1 cellular context compared by ENCODE assay signal in the genomic region with DNA sequence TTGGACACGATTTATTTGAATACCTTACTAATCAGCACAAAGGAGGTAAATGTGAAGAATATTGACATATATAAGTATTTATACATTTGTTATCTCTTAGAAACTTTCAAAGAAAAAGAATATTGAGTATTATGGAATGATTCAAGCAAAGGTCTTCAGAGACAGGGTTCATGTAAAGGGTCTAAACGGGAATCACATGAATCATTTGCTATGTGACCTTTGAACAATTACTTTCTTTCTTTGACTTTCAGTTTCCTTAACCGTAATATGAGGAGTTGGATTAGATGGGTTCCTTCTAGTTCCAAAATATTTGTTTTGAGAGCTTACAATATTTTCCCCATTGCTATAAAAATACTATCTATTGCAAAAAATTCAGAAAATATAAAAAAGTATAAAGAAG.
A peak's percentile ranks its signal among the peaks of the same experiment; 100 is the strongest.
TF ChIP-seq lines count a peak whose summit lies in the region.

No MANE protein-coding gene starts in this region.

TF ChIP-seq in HepG2, 621 proteins besides CTCF, POLR2A, EP300 and RAD21 (continued from another document):
- TF ChIP-seq, protein P1, sequence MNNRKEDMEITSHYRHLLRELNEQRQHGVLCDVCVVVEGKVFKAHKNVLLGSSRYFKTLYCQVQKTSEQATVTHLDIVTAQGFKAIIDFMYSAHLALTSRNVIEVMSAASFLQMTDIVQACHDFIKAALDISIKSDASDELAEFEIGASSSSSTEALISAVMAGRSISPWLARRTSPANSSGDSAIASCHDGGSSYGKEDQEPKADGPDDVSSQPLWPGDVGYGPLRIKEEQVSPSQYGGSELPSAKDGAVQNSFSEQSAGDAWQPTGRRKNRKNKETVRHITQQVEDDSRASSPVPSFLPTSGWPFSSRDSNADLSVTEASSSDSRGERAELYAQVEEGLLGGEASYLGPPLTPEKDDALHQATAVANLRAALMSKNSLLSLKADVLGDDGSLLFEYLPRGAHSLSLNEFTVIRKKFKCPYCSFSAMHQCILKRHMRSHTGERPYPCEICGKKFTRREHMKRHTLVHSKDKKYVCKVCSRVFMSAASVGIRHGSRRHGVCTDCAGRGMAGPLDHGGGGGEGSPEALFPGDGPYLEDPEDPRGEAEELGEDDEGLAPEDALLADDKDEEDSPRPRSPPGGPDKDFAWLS (CRISPR knock-in tag; IDR thresholded peaks at IDR 0.05; ENCODE audit: borderline replicate concordance), result no peak
- TF ChIP-seq PPARG (CRISPR knock-in tag; conservative IDR thresholded peaks at IDR 0.05) (0 out of 2 replicates have a peak, but pooled peaks have one; percentile 17), THAP11 (CRISPR knock-in tag; IDR thresholded peaks at IDR 0.05) (no peak), MAZ (IDR thresholded peaks at IDR 0.05; ENCODE audit: borderline replicate concordance, low read depth, low read length) (no peak), MAZ (CRISPR knock-in tag; IDR thresholded peaks at IDR 0.05; ENCODE audit: low read depth) (no peak), HOMEZ (CRISPR knock-in tag; IDR thresholded peaks at IDR 0.05; ENCODE audit: low read depth) (peak; percentile 83; the same call in 1 of the 2 replicates), HNF4A (CRISPR knock-in tag; IDR thresholded peaks at IDR 0.05) (peak; percentile 30; the same call in 1 of the 2 replicates), ZNF674 (CRISPR knock-in tag; IDR thresholded peaks at IDR 0.05; ENCODE audit: low read depth) (no peak), TGIF2 (CRISPR knock-in tag; IDR thresholded peaks at IDR 0.05) (no peak), SATB2 (CRISPR knock-in tag; IDR thresholded peaks at IDR 0.05) (no peak), RARA (CRISPR knock-in tag; IDR thresholded peaks at IDR 0.05) (0 out of 2 replicates have a peak, but pooled peaks have one; percentile 18)
- TF ChIP-seq, protein P2, sequence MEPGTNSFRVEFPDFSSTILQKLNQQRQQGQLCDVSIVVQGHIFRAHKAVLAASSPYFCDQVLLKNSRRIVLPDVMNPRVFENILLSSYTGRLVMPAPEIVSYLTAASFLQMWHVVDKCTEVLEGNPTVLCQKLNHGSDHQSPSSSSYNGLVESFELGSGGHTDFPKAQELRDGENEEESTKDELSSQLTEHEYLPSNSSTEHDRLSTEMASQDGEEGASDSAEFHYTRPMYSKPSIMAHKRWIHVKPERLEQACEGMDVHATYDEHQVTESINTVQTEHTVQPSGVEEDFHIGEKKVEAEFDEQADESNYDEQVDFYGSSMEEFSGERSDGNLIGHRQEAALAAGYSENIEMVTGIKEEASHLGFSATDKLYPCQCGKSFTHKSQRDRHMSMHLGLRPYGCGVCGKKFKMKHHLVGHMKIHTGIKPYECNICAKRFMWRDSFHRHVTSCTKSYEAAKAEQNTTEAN (CRISPR knock-in tag; conservative IDR thresholded peaks at IDR 0.05), result no peak
- TF ChIP-seq, protein P3, sequence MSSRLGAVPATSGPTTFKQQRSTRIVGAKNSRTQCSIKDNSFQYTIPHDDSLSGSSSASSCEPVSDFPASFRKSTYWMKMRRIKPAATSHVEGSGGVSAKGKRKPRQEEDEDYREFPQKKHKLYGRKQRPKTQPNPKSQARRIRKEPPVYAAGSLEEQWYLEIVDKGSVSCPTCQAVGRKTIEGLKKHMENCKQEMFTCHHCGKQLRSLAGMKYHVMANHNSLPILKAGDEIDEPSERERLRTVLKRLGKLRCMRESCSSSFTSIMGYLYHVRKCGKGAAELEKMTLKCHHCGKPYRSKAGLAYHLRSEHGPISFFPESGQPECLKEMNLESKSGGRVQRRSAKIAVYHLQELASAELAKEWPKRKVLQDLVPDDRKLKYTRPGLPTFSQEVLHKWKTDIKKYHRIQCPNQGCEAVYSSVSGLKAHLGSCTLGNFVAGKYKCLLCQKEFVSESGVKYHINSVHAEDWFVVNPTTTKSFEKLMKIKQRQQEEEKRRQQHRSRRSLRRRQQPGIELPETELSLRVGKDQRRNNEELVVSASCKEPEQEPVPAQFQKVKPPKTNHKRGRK (CRISPR knock-in tag; IDR thresholded peaks at IDR 0.05), result no peak
- TF ChIP-seq, protein P4, sequence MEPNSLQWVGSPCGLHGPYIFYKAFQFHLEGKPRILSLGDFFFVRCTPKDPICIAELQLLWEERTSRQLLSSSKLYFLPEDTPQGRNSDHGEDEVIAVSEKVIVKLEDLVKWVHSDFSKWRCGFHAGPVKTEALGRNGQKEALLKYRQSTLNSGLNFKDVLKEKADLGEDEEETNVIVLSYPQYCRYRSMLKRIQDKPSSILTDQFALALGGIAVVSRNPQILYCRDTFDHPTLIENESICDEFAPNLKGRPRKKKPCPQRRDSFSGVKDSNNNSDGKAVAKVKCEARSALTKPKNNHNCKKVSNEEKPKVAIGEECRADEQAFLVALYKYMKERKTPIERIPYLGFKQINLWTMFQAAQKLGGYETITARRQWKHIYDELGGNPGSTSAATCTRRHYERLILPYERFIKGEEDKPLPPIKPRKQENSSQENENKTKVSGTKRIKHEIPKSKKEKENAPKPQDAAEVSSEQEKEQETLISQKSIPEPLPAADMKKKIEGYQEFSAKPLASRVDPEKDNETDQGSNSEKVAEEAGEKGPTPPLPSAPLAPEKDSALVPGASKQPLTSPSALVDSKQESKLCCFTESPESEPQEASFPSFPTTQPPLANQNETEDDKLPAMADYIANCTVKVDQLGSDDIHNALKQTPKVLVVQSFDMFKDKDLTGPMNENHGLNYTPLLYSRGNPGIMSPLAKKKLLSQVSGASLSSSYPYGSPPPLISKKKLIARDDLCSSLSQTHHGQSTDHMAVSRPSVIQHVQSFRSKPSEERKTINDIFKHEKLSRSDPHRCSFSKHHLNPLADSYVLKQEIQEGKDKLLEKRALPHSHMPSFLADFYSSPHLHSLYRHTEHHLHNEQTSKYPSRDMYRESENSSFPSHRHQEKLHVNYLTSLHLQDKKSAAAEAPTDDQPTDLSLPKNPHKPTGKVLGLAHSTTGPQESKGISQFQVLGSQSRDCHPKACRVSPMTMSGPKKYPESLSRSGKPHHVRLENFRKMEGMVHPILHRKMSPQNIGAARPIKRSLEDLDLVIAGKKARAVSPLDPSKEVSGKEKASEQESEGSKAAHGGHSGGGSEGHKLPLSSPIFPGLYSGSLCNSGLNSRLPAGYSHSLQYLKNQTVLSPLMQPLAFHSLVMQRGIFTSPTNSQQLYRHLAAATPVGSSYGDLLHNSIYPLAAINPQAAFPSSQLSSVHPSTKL (CRISPR knock-in tag; IDR thresholded peaks at IDR 0.05), result peak; percentile 31; the same call in 1 of the 2 replicates
